1 cellular context compared by ENCODE assay signal in genomic region chr3:185549651-185550111, GRCh38.
TF ChIP-seq lines count a peak whose summit lies in the region.

No MANE protein-coding gene starts in this region.

TF ChIP-seq in HEK293, 187 proteins besides CTCF, POLR2A, EP300 and RAD21 (continued from another document):
- no peak for TF ChIP-seq ZNF449 (tag by site-specific recombination; IDR thresholded peaks at IDR 0.05)
- 0 out of 2 replicates have a peak, but pooled peaks have one; percentile 44 for TF ChIP-seq ZNF280D (tag by site-specific recombination; IDR thresholded peaks at IDR 0.05)
- no peak for TF ChIP-seq ZNF10 (tag by site-specific recombination; IDR thresholded peaks at IDR 0.05)
- no peak for TF ChIP-seq ZNF292 (tag by site-specific recombination; IDR thresholded peaks at IDR 0.05; ENCODE audit: borderline replicate concordance, low read depth)
